9 cellular contexts compared by ENCODE assay signal in genomic region chr1:246971322-246971721, GRCh38. TPM values are rescaled to one million over a fixed set of nuclear protein-coding genes. Genes with fewer than 3 reads are reported as not detected.
DNase-seq lines count a peak whose midpoint lies in the region; ATAC-seq, FAIRE-seq and TF ChIP-seq lines count a peak whose summit lies in the region.
"Had no signal": no experiment of that assay in that cellular context is flagged by ENCODE, and none has a peak within 500 bp of the region (broad histone marks: within the 10 kb centered on the region; RNA-seq: fewer than 3 reads in every experiment).

No MANE protein-coding gene starts in this region.

- no peaks in the 10 kb centered on the region for H3K9me2 ChIP-seq in SK-N-SH

- H3K4me1 ChIP-seq in SK-N-SH (ENCODE audit: control insufficient read depth in 1 of 2, insufficient read depth in 2 of 2, low read depth in 1 of 2, low read length in 1 of 2) (no peaks in the 10 kb centered on the region), GM12878 (ENCODE audit: control insufficient read depth, insufficient read depth, low read length) (no peaks in the 10 kb centered on the region)

- WGBS in SK-N-SH (ENCODE audit: low lambda C conversion rate), result 88% methylated on average over 8 of the region's 8 CpGs
- WGBS in GM12878 (ENCODE audit: insufficient coverage, insufficient replicate concordance, low lambda C conversion rate, missing lambda C conversion rate), result 66% methylated on average over 8 of the region's 8 CpGs

- intact Hi-C loops in GM12878 (cut with micrococcal nuclease; ENCODE audit: unreplicated experiment), result loop anchor here (1.0 to 2.0 kb wide), 2 partner anchors 64 to 515 kb away; no protein-coding TSS in a partner anchor

- H3K27ac ChIP-seq in SK-N-SH (ENCODE audit: low read depth in 2 of 2, low read length in 1 of 2), result no peak overlapping the region
- H3K27ac ChIP-seq in GM12878 (ENCODE audit: control insufficient read depth, insufficient read depth), result no peak overlapping the region

- H3K9me3 ChIP-seq in SK-N-SH (peaks cover 9% of the 10 kb centered on the region; the same call in 1 of the 2 replicates), GM12878 (replicated peaks; ENCODE audit: control insufficient read depth, insufficient read depth, low read length) (no peaks in the 10 kb centered on the region; the same call in 1 of the 3 replicates)

- peak; percentile 19; the same call in 1 of the 2 replicates for TF ChIP-seq RAD21 in SK-N-SH (IDR thresholded peaks at IDR 0.05; ENCODE audit: low read length)
- TF ChIP-seq RAD21 in GM12878 (IDR thresholded peaks at IDR 0.05; ENCODE audit: insufficient read depth, low read depth, low read length), result peak; percentile 92

- in situ Hi-C loops in SK-MEL-5 (cut with HindIII; ENCODE audit: low pct_unique_long_range_greater_than_20kb, low sequenced_read_pairs) (no loop called here), GM12878 (cut with MboI) (no loop called here)

- no peak overlapping the region for H3K4me3 Mint-ChIP-seq in mesothelial cell of epicardium

- H3K4me3 ChIP-seq in SK-N-SH (ENCODE audit: low read depth in 2 of 2, low read length in 1 of 2) (no peak overlapping the region), GM12878 (no peak overlapping the region)

- FAIRE-seq in GM12878 (lab: Jason Lieb, UNC), result peak; percentile 73
- FAIRE-seq: colon had no signal

- H4K20me1 ChIP-seq in SK-N-SH (ENCODE audit: insufficient read depth), result no peaks in the 10 kb centered on the region
- no peaks in the 10 kb centered on the region for H4K20me1 ChIP-seq in GM12878 (ENCODE audit: control insufficient read depth, insufficient read depth)

- H2AFZ ChIP-seq in SK-N-SH (ENCODE audit: low read depth) (no peak overlapping the region), GM12878 (ENCODE audit: control insufficient read depth, low read depth, low read length) (no peak overlapping the region)

- SMC1A ChIA-PET in GM12878 (lab: Charles Lee; ENCODE audit: uncharacterized antibody, unreplicated experiment), result interaction anchor here (0.6 to 2.9 kb wide), 5 partner anchors 16 to 515 kb away, joined by 3 to 19 read pairs (median 3); no protein-coding TSS in a partner anchor

- no peak for DNase-seq in SK-N-SH
- peak; percentile 81 for DNase-seq in SK-MEL-5 (ENCODE audit: low read depth, low spot score)
- no peak for DNase-seq in GM12878 (ENCODE audit: low read depth, low spot score)
- peak; percentile 59 for DNase-seq in left lobe of liver (ENCODE audit: low spot score)
- DNase-seq in stimulated activated CD8-positive, alpha-beta memory T cell treated with anti-CD3 and anti-CD28 coated beads, Interleukin-15, amount 100 ng/mL, for 48 hours (ENCODE audit: low read depth in 2 of 2), result peak; percentile 14 to 15
- DNase-seq in SIG-M5 (lab: John Stamatoyannopoulos, UW), result no peak
- no peak for DNase-seq in mesothelial cell of epicardium (ENCODE audit: low spot score in 2 of 2, unreplicated experiment in 2 of 2)

- no peak for TF ChIP-seq EP300 in SK-N-SH (IDR thresholded peaks at IDR 0.05; ENCODE audit: borderline replicate concordance in 1 of 2, low read depth in 1 of 2, low read length in 1 of 2)
- TF ChIP-seq EP300 in GM12878 (IDR thresholded peaks at IDR 0.05; ENCODE audit: borderline replicate concordance in 1 of 2, control insufficient read depth in 1 of 2, low read depth in 2 of 2, low read length in 2 of 2), result no peak

- H3K4me1 Mint-ChIP-seq in mesothelial cell of epicardium, result no peaks in the 10 kb centered on the region

- peaks cover 70% of the 10 kb centered on the region for H3K36me3 Mint-ChIP-seq in mesothelial cell of epicardium

- TF ChIP-seq POLR2A in GM12878 (IDR thresholded peaks at IDR 0.05; ENCODE audit: low read depth, low read length), result no peak

- H3K27me3 ChIP-seq in SK-N-SH (ENCODE audit: insufficient read depth) (no peaks in the 10 kb centered on the region), GM12878 (replicated peaks in 1 of 2; ENCODE audit: control insufficient read depth in 2 of 2, insufficient read depth in 2 of 2, low read length in 1 of 2) (no peaks in the 10 kb centered on the region)

- POLR2A ChIA-PET in SK-N-SH (lab: Yijun Ruan, JAX), result no interaction called here
- POLR2A ChIA-PET in GM12878 (lab: Charles Lee), result no interaction called here

- H3K9me3 Mint-ChIP-seq in mesothelial cell of epicardium, result peaks cover 74% of the 10 kb centered on the region

- H3K4me2 ChIP-seq in SK-N-SH (no peak overlapping the region), GM12878 (ENCODE audit: control insufficient read depth, insufficient read depth) (no peak overlapping the region)

- BruUV-seq in GM12878 (replicated peaks; lab: Mats Ljungman, UMichigan), result no TSS peak

- CTCF ChIA-PET in SK-N-SH (lab: Yijun Ruan, JAX), result interaction anchor here (1.3 kb wide), 1 partner anchor 11 kb away, joined by 3 read pairs; no protein-coding TSS in a partner anchor
- CTCF ChIA-PET in GM12878 (lab: Yijun Ruan, JAX), result interaction anchor here (0.6 to 3.3 kb wide), 24 partner anchors 10 to 603 kb away, joined by 3 to 26 read pairs (median 4); partner anchors contain the start of genes AHCTF1 and SMYD3

- TF ChIP-seq CTCF in SK-N-SH (IDR thresholded peaks at IDR 0.05) (peak; percentile 40; the same call in 1 of the 2 replicates), GM12878 (IDR thresholded peaks at IDR 0.05 in 2 of 3, conservative IDR thresholded peaks at IDR 0.05 in 1 of 3; ENCODE audit: control insufficient read depth in 2 of 3, extremely low read depth in 1 of 3, insufficient read depth in 1 of 3, low read depth in 3 of 3, low read length in 3 of 3) (peak; percentile 62 to 91 (median 65)), mesothelial cell of epicardium (IDR thresholded peaks at IDR 0.05; ENCODE audit: unreplicated experiment) (no peak)

- H3K27ac Mint-ChIP-seq in mesothelial cell of epicardium, result no peak overlapping the region

- RAD21 ChIA-PET in GM12878 (lab: Charles Lee; ENCODE audit: unreplicated experiment), result interaction anchor here (1.2 to 3.4 kb wide), 3 partner anchors 11 to 473 kb away, joined by 3 to 27 read pairs (median 20); no protein-coding TSS in a partner anchor

- ATAC-seq in SK-N-SH treated with all-trans-retinoic acid at 6 μM for 48 hours (no peak), GM12878 (peak; percentile 60; the same call in 2 of the 3 replicates), left lobe of liver (peak; percentile 48)

- H3K36me3 ChIP-seq in SK-N-SH (replicated peaks in 1 of 2; ENCODE audit: control insufficient read depth in 1 of 2, insufficient read depth in 2 of 2, low read length in 1 of 2) (peaks cover 0 to 7% of the 10 kb centered on the region in 2 experiments), GM12878 (ENCODE audit: control insufficient read depth in 2 of 2, insufficient read depth in 2 of 2, low read length in 1 of 2) (no peaks in the 10 kb centered on the region)

- H3K9ac ChIP-seq in SK-N-SH (no peak overlapping the region), GM12878 (ENCODE audit: control insufficient read depth, insufficient read depth, low read length) (no peak overlapping the region)

- no peaks in the 10 kb centered on the region for H3K27me3 Mint-ChIP-seq in mesothelial cell of epicardium (ENCODE audit: low read depth)

- H3K79me2 ChIP-seq in SK-N-SH (ENCODE audit: insufficient read depth), result no peaks in the 10 kb centered on the region
- H3K79me2 ChIP-seq in GM12878 (ENCODE audit: control insufficient read depth, insufficient read depth, low read length), result no peaks in the 10 kb centered on the region

- H3F3A ChIP-seq in SK-N-SH (replicated peaks; ENCODE audit: insufficient read depth), result no peaks in the 10 kb centered on the region

RNA-seq across cellular contexts. Expression of gene ZNF695, which starts 36.5 kb away (rescaled TPM):
- 3.0 and 3.2 TPM in 2 replicates for polyA plus RNA-seq in SK-N-SH (2012; rRNA removed)
- 3.7 and 4.0 TPM in 2 replicates for polyA plus RNA-seq in SK-N-SH (2012; cell fraction: cytosol; rRNA removed)
- 2.3 and 2.4 TPM in 2 replicates for polyA plus RNA-seq in SK-N-SH (2012; cell fraction: nucleus; rRNA removed)
- total RNA-seq in SK-MEL-5 (2014; rRNA removed; shearing (Covaris generic)), result 0.08 and 0.72 TPM in 2 replicates
- 0.04 and 0.73 TPM in 2 replicates for polyA plus RNA-seq in SK-MEL-5 (2015; cell fraction: cytosol; rRNA removed)
- 0.28 and 2.9 TPM in 2 replicates for polyA plus RNA-seq in SK-MEL-5 (2015; cell fraction: nucleus; rRNA removed)
- total RNA-seq in GM12878 (2013; cell fraction: nucleolus; rRNA removed), result 0.17 and 0.34 TPM in 2 replicates
- 1.3 and 1.8 TPM in 2 replicates for total RNA-seq in GM12878 (2014; rRNA removed)
- 1.2 and 1.8 TPM in 2 replicates for total RNA-seq in GM12878 (2014; rRNA removed; fragmentation: Illumina TruSeq; extraction: Trizol)
- 0.93 and 1.7 TPM in 2 replicates for total RNA-seq in GM12878 (2021)
- 2.0 TPM for polyA plus RNA-seq in GM12878 (2011; ENCODE audit: low read depth)
- polyA plus RNA-seq in GM12878 (2011; rRNA removed), result 0.04 and 0.07 TPM in 2 replicates
- polyA plus RNA-seq in GM12878 (2011; cell fraction: cytosol; rRNA removed), result 0.03 TPM in 1 of 2 replicates, not detected in the other
- not detected in 2 replicates for polyA plus RNA-seq in GM12878 (2011; cell fraction: nucleus; rRNA removed)
- polyA plus RNA-seq in GM12878 (2012), result 1.8 TPM in 2 replicates
- 1.1 and 1.4 TPM in 2 replicates for polyA plus RNA-seq in GM12878 (2014; fragmentation: Illumina TruSeq; extraction: Trizol)
- 1 to 10 TPM in 1 of 2 experiments, under 1 TPM in 1; 0.42 to 1.4 TPM for polyA plus RNA-seq in GM12878 (2014; fragmentation: Nextera tagmentation; extraction: Ambion mirVana)
- 0.39 and 0.60 TPM in 2 replicates for polyA plus RNA-seq in GM12878 (2014; rRNA removed)
- 1 to 10 TPM; 1.2 TPM for polyA plus RNA-seq in GM12878 (2016; fragmentation: Nextera tagmentation; extraction: Ambion mirVana)
- 0.46 TPM in 1 of 2 replicates, not detected in the other for polyA minus RNA-seq in GM12878 (2011; rRNA and poly(A)+ RNA removed)
- not detected in 2 replicates for polyA minus RNA-seq in GM12878 (2011; cell fraction: cytosol; rRNA and poly(A)+ RNA removed)
- not detected in 2 replicates for polyA minus RNA-seq in GM12878 (2011; cell fraction: nucleus; rRNA and poly(A)+ RNA removed)
- not detected for total RNA-seq in left lobe of liver
- 5.9 to 9.2 TPM (median 7.7 TPM) in 3 replicates for total RNA-seq in mesothelial cell of epicardium

RNA-seq across cellular contexts. Expression of gene AHCTF1, which starts 39.6 kb away (rescaled TPM):
- polyA plus RNA-seq in SK-N-SH (2012; rRNA removed) (8.5 and 10.0 TPM in 2 replicates), GM12878 (2011; rRNA removed) (19.4 and 27.7 TPM in 2 replicates), GM12878 (2014; fragmentation: Illumina TruSeq; extraction: Trizol) (44.3 and 56.5 TPM in 2 replicates), GM12878 (2014; fragmentation: Nextera tagmentation; extraction: Ambion mirVana) (1 to 10 TPM; 3.4 to 5.3 TPM), GM12878 (2014; rRNA removed) (15.4 and 17.2 TPM in 2 replicates), GM12878 (2016; fragmentation: Nextera tagmentation; extraction: Ambion mirVana) (10 to 100 TPM; 15.5 to 16.1 TPM)
- 11.0 and 11.8 TPM in 2 replicates for polyA plus RNA-seq in SK-N-SH (2012; cell fraction: cytosol; rRNA removed)
- polyA plus RNA-seq in SK-N-SH (2012; cell fraction: nucleus; rRNA removed), result 10.4 and 24.0 TPM in 2 replicates
- 30.5 and 33.8 TPM in 2 replicates for total RNA-seq in SK-MEL-5 (2014; rRNA removed; shearing (Covaris generic))
- polyA plus RNA-seq in SK-MEL-5 (2015; cell fraction: cytosol; rRNA removed), result 16.8 and 26.6 TPM in 2 replicates
- 27.7 and 33.2 TPM in 2 replicates for polyA plus RNA-seq in SK-MEL-5 (2015; cell fraction: nucleus; rRNA removed)
- total RNA-seq in GM12878 (2013; cell fraction: nucleolus; rRNA removed), result 89.4 and 97.5 TPM in 2 replicates
- total RNA-seq in GM12878 (2014; rRNA removed) (25.5 and 25.6 TPM in 2 replicates), GM12878 (2014; rRNA removed; fragmentation: Illumina TruSeq; extraction: Trizol) (45.5 and 51.1 TPM in 2 replicates), GM12878 (2021) (27.1 and 29.3 TPM in 2 replicates), left lobe of liver (10.5 TPM), mesothelial cell of epicardium (35.1 to 40.2 TPM (median 38.7 TPM) in 3 replicates)
- polyA plus RNA-seq in GM12878 (2011; ENCODE audit: low read depth), result 8.5 TPM
- polyA plus RNA-seq in GM12878 (2011; cell fraction: cytosol; rRNA removed), result 8.1 and 8.8 TPM in 2 replicates
- polyA plus RNA-seq in GM12878 (2011; cell fraction: nucleus; rRNA removed), result 21.9 and 23.1 TPM in 2 replicates
- polyA plus RNA-seq in GM12878 (2012), result 12.9 and 15.6 TPM in 2 replicates
- 31.7 and 43.8 TPM in 2 replicates for polyA minus RNA-seq in GM12878 (2011; rRNA and poly(A)+ RNA removed)
- 18.3 and 19.2 TPM in 2 replicates for polyA minus RNA-seq in GM12878 (2011; cell fraction: cytosol; rRNA and poly(A)+ RNA removed)
- 30.6 and 47.7 TPM in 2 replicates for polyA minus RNA-seq in GM12878 (2011; cell fraction: nucleus; rRNA and poly(A)+ RNA removed)

Comparison
In these comparisons a context has a peak if more than half of its experiments do, and no peak if none do; other contexts are left out.
1. DNase-seq: peak in SK-MEL-5 (single experiment), left lobe of liver (single experiment) and stimulated activated CD8-positive, alpha-beta memory T cell treated with anti-CD3 and anti-CD28 coated beads, Interleukin-15, amount 100 ng/mL, for 48 hours (2 of 2); none in SK-N-SH (single experiment), GM12878 (single experiment), SIG-M5 (single experiment) and mesothelial cell of epicardium (0 of 2).
2. Of the 26 proteins assayed by ChIP-seq in both GM12878 and SK-N-SH: peak only in GM12878: MXI1, SMC3 and YY1; only in SK-N-SH: none; in both: CTCF and RAD21; in neither: 21.